ENCODE assay signal across 24 cellular contexts in the genomic region with DNA sequence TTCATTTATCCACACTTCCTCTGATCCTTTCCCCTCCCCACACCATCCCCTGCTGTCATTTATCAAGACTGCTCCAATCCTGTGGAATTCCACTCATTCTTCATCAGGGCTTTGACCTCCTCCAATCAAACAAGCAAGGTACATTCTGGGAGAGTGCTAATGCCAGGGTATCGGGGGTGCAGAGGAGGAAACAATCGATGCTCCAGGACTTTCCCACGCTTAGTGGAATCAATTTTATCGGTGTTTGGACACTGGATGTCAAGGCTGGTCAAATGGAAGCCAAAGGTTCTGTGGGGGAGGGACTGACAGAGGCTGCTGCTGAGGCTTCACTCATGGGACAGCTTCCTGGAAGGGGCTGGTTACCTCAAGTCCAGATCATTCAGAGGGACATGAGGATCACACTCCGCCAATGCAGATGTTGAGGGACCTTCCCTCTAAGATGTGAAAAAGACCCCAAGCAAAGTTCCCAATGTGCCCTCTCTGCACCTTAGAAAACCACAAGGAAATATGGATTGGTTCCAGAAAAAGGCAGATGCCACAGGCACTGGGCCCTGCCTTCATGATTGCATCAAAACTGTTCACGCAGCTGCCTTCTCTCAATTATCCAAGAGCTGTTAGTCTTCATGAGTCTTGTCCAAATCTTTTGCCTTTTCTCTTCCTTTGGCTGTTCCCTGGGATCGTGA. TPM values are rescaled to one million over a fixed set of nuclear protein-coding genes. Genes with fewer than 3 reads are reported as not detected.
"Had no signal": no experiment of that assay in that cellular context is flagged by ENCODE, and none has a peak within 500 bp of the region (broad histone marks: within the 10 kb centered on the region; RNA-seq: fewer than 3 reads in every experiment).

No MANE protein-coding gene starts in this region.

- H3K36me3 Mint-ChIP-seq: mesothelial cell of epicardium; natural killer cell; stimulated activated naive B cell treated with anti-CD40 and anti-IgM and Interleukin-4, amounts not matched to agents 10 μg/mL and 1 μg/mL and 100 μg/mL, for 72 hours had no signal

- H3K27me3 Mint-ChIP-seq: stimulated activated naive B cell treated with anti-CD40 and anti-IgM and Interleukin-4, amounts not matched to agents 10 μg/mL and 1 μg/mL and 100 μg/mL, for 72 hours; stimulated activated naive CD8-positive, alpha-beta T cell treated with anti-CD3 and anti-CD28 coated beads, Interleukin-15, amount 100 ng/mL, for 72 hours had no signal

- ATAC-seq: left colon; natural killer cell; sciatic nerve; stimulated activated naive B cell treated with anti-CD40 and anti-IgM and Interleukin-4, amounts not matched to agents 10 μg/mL and 1 μg/mL and 100 μg/mL, for 72 hours; stimulated activated naive CD8-positive, alpha-beta T cell treated with anti-CD3 and anti-CD28 coated beads, Interleukin-15, amount 100 ng/mL, for 72 hours; upper lobe of right lung had no signal

- FAIRE-seq: endothelial cell of umbilical vein had no signal

- H3K9me3 Mint-ChIP-seq: mesothelial cell of epicardium, neural crest cell had no signal

- H3K36me3 ChIP-seq: colonic mucosa, ovary, prostate gland, spleen, tibial nerve, upper lobe of right lung had no signal

- H3K4me3 Mint-ChIP-seq: mesothelial cell of epicardium; natural killer cell; neural crest cell; stimulated activated naive B cell treated with anti-CD40 and anti-IgM and Interleukin-4, amounts not matched to agents 10 μg/mL and 1 μg/mL and 100 μg/mL, for 72 hours; stimulated activated naive CD8-positive, alpha-beta T cell treated with anti-CD3 and anti-CD28 coated beads, Interleukin-15, amount 100 ng/mL, for 72 hours had no signal

- H3K27ac ChIP-seq: colonic mucosa, hepatocyte, ovary, prostate gland, spleen, testis, tibial nerve, upper lobe of right lung had no signal

- H3K9me3 ChIP-seq: colonic mucosa, ovary, prostate gland, testis, tibial nerve, upper lobe of right lung had no signal

- H3K4me1 ChIP-seq: colonic mucosa, prostate gland, spleen, testis, tibial nerve, upper lobe of right lung had no signal

- H3K4me1 Mint-ChIP-seq: natural killer cell; neural crest cell; stimulated activated naive B cell treated with anti-CD40 and anti-IgM and Interleukin-4, amounts not matched to agents 10 μg/mL and 1 μg/mL and 100 μg/mL, for 72 hours; stimulated activated naive CD8-positive, alpha-beta T cell treated with anti-CD3 and anti-CD28 coated beads, Interleukin-15, amount 100 ng/mL, for 72 hours had no signal

- H3K27me3 ChIP-seq: colonic mucosa, hepatocyte, ovary, testis, tibial nerve, upper lobe of right lung had no signal

- H3K4me3 ChIP-seq: colonic mucosa, hepatocyte, ovary, prostate gland, spleen, testis, tibial nerve, upper lobe of right lung had no signal

- H3K27ac Mint-ChIP-seq: mesothelial cell of epicardium; natural killer cell; stimulated activated naive B cell treated with anti-CD40 and anti-IgM and Interleukin-4, amounts not matched to agents 10 μg/mL and 1 μg/mL and 100 μg/mL, for 72 hours; stimulated activated naive CD8-positive, alpha-beta T cell treated with anti-CD3 and anti-CD28 coated beads, Interleukin-15, amount 100 ng/mL, for 72 hours had no signal

- DNase-seq: colonic mucosa; dermis blood vessel endothelial cell; erythroblast; foreskin melanocyte; head of caudate nucleus; left colon; natural killer cell; nucleus accumbens; ovary; spleen; stimulated activated CD4-positive, alpha-beta T cell treated with anti-CD3 and anti-CD28 coated beads, Interleukin-15, amount 100 ng/mL, for 24 hours; stimulated activated CD4-positive, alpha-beta T cell treated with anti-CD3 and anti-CD28 coated beads, Interleukin-1b, Interleukin-23, amount 100 ng/mL, for 48 hours; stimulated activated CD4-positive, alpha-beta T cell treated with anti-CD3 and anti-CD28 coated beads, Interleukin-4, amount 100 ng/mL, for 4 hours; stimulated activated naive B cell treated with anti-CD40 and anti-IgM and Interleukin-4, amounts not matched to agents 10 μg/mL and 1 μg/mL and 100 μg/mL, for 72 hours; stimulated activated naive CD8-positive, alpha-beta T cell treated with anti-CD3 and anti-CD28 coated beads, Interleukin-15, amount 100 ng/mL, for 72 hours; testis; upper lobe of right lung had no signal

RNA-seq across cellular contexts. Expression of gene SOX9, which starts 44.7 kb away (rescaled TPM):
- total RNA-seq: endothelial cell of umbilical vein, natural killer cell had no signal
- polyA plus RNA-seq: endothelial cell of umbilical vein had no signal
